18 cellular contexts compared by ENCODE assay signal in the genomic region with DNA sequence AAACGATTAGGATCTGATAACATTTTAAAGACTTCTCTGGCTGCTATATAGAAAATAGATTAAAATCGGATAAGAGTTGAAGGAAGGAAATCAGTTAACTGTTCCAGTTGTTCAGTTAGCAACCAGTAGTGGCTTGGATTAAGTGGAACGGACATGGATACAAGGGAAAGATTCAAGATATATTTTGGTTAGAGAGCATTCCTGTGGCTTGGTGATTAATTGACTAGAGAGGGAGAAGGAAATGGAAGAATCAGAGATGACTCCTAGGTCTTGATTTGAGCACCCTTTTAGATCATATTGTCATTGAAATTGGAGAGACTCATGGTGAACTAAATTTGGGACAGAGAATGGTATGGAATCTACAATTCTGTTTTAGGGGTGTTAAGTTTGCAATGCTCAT.
DNase-seq lines count a peak whose midpoint lies in the region; ATAC-seq and TF ChIP-seq lines count a peak whose summit lies in the region.
"Had no signal": no experiment of that assay in that cellular context is flagged by ENCODE, and none has a peak within 500 bp of the region (broad histone marks: within the 10 kb centered on the region; RNA-seq: fewer than 3 reads in every experiment).

No MANE protein-coding gene starts in this region.

- DNase-seq in ELR (ENCODE audit: low read depth) (peak; percentile 46), PC-3 (peak; percentile 77), epithelial cell of esophagus (ENCODE audit: low read depth) (peak; percentile 26), myocyte (ENCODE audit: low read depth) (peak; percentile 71), SIG-M5 treated with dmso at 0.1 percent for 504 hours (lab: John Stamatoyannopoulos, UW; ENCODE audit: unreplicated experiment) (no peak), NCI-H1105 (lab: John Stamatoyannopoulos, UW) (no peak), posterior cingulate gyrus (no peak), esophagus squamous epithelium (lab: John Stamatoyannopoulos, UW) (no peak)
- DNase-seq: activated CD4-positive, alpha-beta T cell treated with anti-CD3 and anti-CD28 coated beads, Interleukin-2, amount 10 ng/mL, durations not matched to agents 24 days and 14 days; CD4-positive, alpha-beta T cell; Karpas-422; midbrain; NCI-H1092 treated with DMSO at 0.1 percent for 48 hours; NCI-H526; nephron progenitor cell; Right ventricle myocardium superior; stimulated activated naive B cell treated with anti-CD40 and anti-IgM and Interleukin-4, amounts not matched to agents 10 μg/mL and 1 μg/mL and 100 μg/mL, for 72 hours; thyroid gland had no signal

- no peak overlapping the region for H2AFZ ChIP-seq in PC-3 (ENCODE audit: low read length)

- 63 to 69% methylated on average over 3 of the region's 3 CpGs for WGBS in esophagus squamous epithelium, 2 donors

- CTCF ChIA-PET in PC-3 (lab: Charles Lee), result no interaction called here

- TF ChIP-seq CTCF in PC-3 (conservative IDR thresholded peaks at IDR 0.05; ENCODE audit: low read depth, low read length) (no peak), epithelial cell of esophagus (IDR thresholded peaks at IDR 0.05; ENCODE audit: insufficient read depth, low read depth, low read length, missing control alignments) (no peak), esophagus squamous epithelium (IDR thresholded peaks at IDR 0.05) (no peak)

- H3K4me2 ChIP-seq in PC-3 (ENCODE audit: low read length), result 0 out of 2 replicates have a peak overlapping the region, but pooled peaks have one; percentile 5

- H3K9ac ChIP-seq in PC-3 (ENCODE audit: low read length), result no peak overlapping the region

- peak; percentile 74 for ATAC-seq in PC-3
- ATAC-seq: stimulated activated naive B cell treated with anti-CD40 and anti-IgM and Interleukin-4, amounts not matched to agents 10 μg/mL and 1 μg/mL and 100 μg/mL, for 72 hours had no signal

- H3K4me3 ChIP-seq in PC-3 (ENCODE audit: low read length) (no peak overlapping the region), epithelial cell of esophagus (ENCODE audit: low read length) (no peak overlapping the region), esophagus squamous epithelium (no peak overlapping the region)
- H3K4me3 ChIP-seq: thyroid gland had no signal

- peaks cover 20% of the 10 kb centered on the region for H3K4me1 ChIP-seq in PC-3 (ENCODE audit: insufficient read depth, low read length)
- no peaks in the 10 kb centered on the region for H3K4me1 ChIP-seq in esophagus squamous epithelium
- H3K4me1 ChIP-seq: thyroid gland had no signal

- TF ChIP-seq POLR2A in esophagus squamous epithelium (IDR thresholded peaks at IDR 0.05), result no peak

- H3K36me3 ChIP-seq in PC-3 (ENCODE audit: low read depth, low read length), result no peaks in the 10 kb centered on the region
- no peaks in the 10 kb centered on the region for H3K36me3 ChIP-seq in esophagus squamous epithelium
- H3K36me3 ChIP-seq: thyroid gland had no signal

- H3K9me3 ChIP-seq in PC-3 (ENCODE audit: low read length), result no peaks in the 10 kb centered on the region
- no peaks in the 10 kb centered on the region for H3K9me3 ChIP-seq in esophagus squamous epithelium
- H3K9me3 ChIP-seq: thyroid gland had no signal

- H3K27me3 ChIP-seq in PC-3 (ENCODE audit: low read length) (no peaks in the 10 kb centered on the region), esophagus squamous epithelium (no peaks in the 10 kb centered on the region)
- H3K27me3 ChIP-seq: thyroid gland had no signal

- intact Hi-C loops in PC-3 (cut with micrococcal nuclease), result no loop called here
- intact Hi-C loops in posterior cingulate gyrus (cut with DNase I), result no loop called here
- intact Hi-C loops in esophagus squamous epithelium (cut with DNase I), result no loop called here

- H4K20me1 ChIP-seq in PC-3 (ENCODE audit: low read length), result no peaks in the 10 kb centered on the region

- POLR2A ChIA-PET in PC-3 (lab: Charles Lee; ENCODE audit: unreplicated experiment), result no interaction called here

- no peaks in the 10 kb centered on the region for H3K79me2 ChIP-seq in PC-3 (ENCODE audit: low read length)

- H3F3A ChIP-seq in PC-3 (ENCODE audit: low read length, unreplicated experiment), result no peaks in the 10 kb centered on the region

- H3K9me2 ChIP-seq in PC-3 (replicated peaks; ENCODE audit: low read length), result no peaks in the 10 kb centered on the region

- no peak overlapping the region for H3K27ac ChIP-seq in PC-3 (ENCODE audit: low read length)
- H3K27ac ChIP-seq in esophagus squamous epithelium, result no peak overlapping the region
- H3K27ac ChIP-seq: thyroid gland had no signal

- BruUV-seq in PC-3 (replicated peaks; lab: Mats Ljungman, UMichigan), result no TSS peak

Comparison
In these comparisons a context has a peak if more than half of its experiments do, and no peak if none do; other contexts are left out.
1. DNase-seq: peak in ELR (single experiment), PC-3 (single experiment), epithelial cell of esophagus (single experiment) and myocyte (single experiment); none in SIG-M5 treated with dmso at 0.1 percent for 504 hours (single experiment), NCI-H1105 (single experiment), posterior cingulate gyrus (0 of 10) and esophagus squamous epithelium (single experiment).